In the genomic region with DNA sequence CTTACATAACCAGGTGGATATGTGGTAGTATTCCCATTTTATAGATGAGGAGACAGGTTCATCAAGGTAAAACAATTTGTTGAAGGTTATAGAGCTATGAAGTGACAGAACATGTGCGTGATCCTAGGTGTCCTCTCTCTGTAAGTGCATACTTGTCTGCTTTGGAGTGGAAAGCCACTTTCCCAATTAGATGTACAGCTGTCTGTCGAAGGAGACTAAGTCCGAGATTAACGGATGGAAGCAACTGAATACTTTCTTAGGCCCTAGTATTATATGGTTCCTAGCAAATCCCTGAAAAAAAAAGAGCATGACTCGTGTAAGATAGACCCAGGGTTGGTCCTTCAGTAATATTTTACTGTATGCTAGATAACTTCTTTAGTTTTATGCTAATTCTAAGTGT, we compare ENCODE assay signal across 10 cellular contexts. TPM values are rescaled to one million over a fixed set of nuclear protein-coding genes. Genes with fewer than 3 reads are reported as not detected.
DNase-seq lines count a peak whose midpoint lies in the region; ATAC-seq, FAIRE-seq and TF ChIP-seq lines count a peak whose summit lies in the region.
"Had no signal": no experiment of that assay in that cellular context is flagged by ENCODE, and none has a peak within 500 bp of the region (broad histone marks: within the 10 kb centered on the region; RNA-seq: fewer than 3 reads in every experiment).

No MANE protein-coding gene starts in this region.

- H3K4me3 ChIP-seq in CD4-positive, alpha-beta memory T cell (ENCODE audit: low read length in 2 of 2): no peak overlapping the region
- H3K4me3 ChIP-seq in K562 (no peak overlapping the region), osteoblast (ENCODE audit: insufficient read depth, low read length) (no peak overlapping the region)

- FAIRE-seq in K562 (lab: Jason Lieb, UNC): no peak

- TF ChIP-seq CTCF in K562 (IDR thresholded peaks at IDR 0.05 in 2 of 3, conservative IDR thresholded peaks at IDR 0.05 in 1 of 3; ENCODE audit: insufficient read depth in 2 of 3, low read depth in 1 of 3, low read length in 3 of 3) (no peak), osteoblast (IDR thresholded peaks at IDR 0.05; ENCODE audit: extremely low read depth, low read depth, low read length) (no peak)

- H2AFZ ChIP-seq in K562 (ENCODE audit: low read depth, low read length): no peak overlapping the region
- H2AFZ ChIP-seq in osteoblast (ENCODE audit: low read length): no peak overlapping the region

- H3K9me3 Mint-ChIP-seq in CD4-positive, alpha-beta memory T cell: no peaks in the 10 kb centered on the region

- no peaks in the 10 kb centered on the region for H3K9me3 ChIP-seq in CD4-positive, alpha-beta memory T cell (ENCODE audit: control insufficient read depth in 1 of 2, low read length in 2 of 2)
- no peaks in the 10 kb centered on the region for H3K9me3 ChIP-seq in K562 (replicated peaks; ENCODE audit: control insufficient read depth, insufficient read depth, low read depth, low read length)
- no peaks in the 10 kb centered on the region for H3K9me3 ChIP-seq in osteoblast (ENCODE audit: low read depth, low read length)

- intact Hi-C loops in CD4-positive, alpha-beta memory T cell (cut with micrococcal nuclease): no loop called here
- intact Hi-C loops in K562 (cut with micrococcal nuclease) (no loop called here), posterior cingulate gyrus (cut with DNase I) (no loop called here)

- in situ Hi-C loops in K562 (cut with MboI): no loop called here

- ATAC-seq in K562 (no peak), HG03432 (IDR thresholded peaks at IDR 0.05; ENCODE audit: unreplicated experiment) (no peak), HG02884 (IDR thresholded peaks at IDR 0.05; ENCODE audit: unreplicated experiment) (no peak)

- no peaks in the 10 kb centered on the region for H4K20me1 ChIP-seq in K562 (replicated peaks; ENCODE audit: control insufficient read depth, insufficient read depth, low read length)
- no peaks in the 10 kb centered on the region for H4K20me1 ChIP-seq in osteoblast (ENCODE audit: insufficient read depth, low read length)

- H3K36me3 ChIP-seq in CD4-positive, alpha-beta memory T cell (ENCODE audit: insufficient read depth, low read length): peaks cover 4% of the 10 kb centered on the region
- H3K36me3 ChIP-seq in K562 (ENCODE audit: control insufficient read depth, insufficient read depth, low read length) (peaks cover 26% of the 10 kb centered on the region; the same call in 2 of the 3 replicates), osteoblast (ENCODE audit: insufficient read depth, low read length) (no peaks in the 10 kb centered on the region)

- TF ChIP-seq EP300 in K562 (IDR thresholded peaks at IDR 0.05; ENCODE audit: low read length): no peak

- POLR2A ChIA-PET in CD4-positive, alpha-beta memory T cell (lab: Charles Lee; ENCODE audit: partially characterized antibody): interaction anchor here (1.2 to 19.4 kb wide), 5 partner anchors 11 to 88 kb away, joined by 3 to 546 read pairs (median 80); partner anchors contain the start of gene TMEM131L
- POLR2A ChIA-PET in K562 (lab: Yijun Ruan, JAX): interaction anchor here (0.9 to 1.3 kb wide), 3 partner anchors 7 to 15 kb away, joined by 3 read pairs; no protein-coding TSS in a partner anchor

- peak overlapping the region; percentile 88 for H3K27ac ChIP-seq in CD4-positive, alpha-beta memory T cell (ENCODE audit: low read depth, low read length)
- H3K27ac ChIP-seq in K562 (ENCODE audit: extremely low read depth, low read depth, low read length): no peak overlapping the region
- H3K27ac ChIP-seq in osteoblast (ENCODE audit: low read depth, low read length): peak overlapping the region; percentile 75

- CTCF ChIA-PET in CD4-positive, alpha-beta memory T cell (lab: Charles Lee; ENCODE audit: partially characterized antibody): interaction anchor here (0.9 to 5.5 kb wide), 9 partner anchors 8 to 88 kb away, joined by 3 to 43 read pairs (median 5); partner anchors contain the start of gene TMEM131L
- CTCF ChIA-PET in K562 (lab: Yijun Ruan, JAX; ENCODE audit: low intra/inter-chr PET ratio): no interaction called here

- no peaks in the 10 kb centered on the region for H3K27me3 ChIP-seq in CD4-positive, alpha-beta memory T cell (ENCODE audit: insufficient read depth, low read length)
- no peaks in the 10 kb centered on the region for H3K27me3 ChIP-seq in K562 (ENCODE audit: control insufficient read depth in 2 of 2, insufficient read depth in 2 of 2, low read length in 2 of 2)
- no peaks in the 10 kb centered on the region for H3K27me3 ChIP-seq in osteoblast (ENCODE audit: insufficient read depth, low read length)

- H3K9ac ChIP-seq in K562 (ENCODE audit: insufficient read depth in 1 of 2, low read depth in 2 of 2, low read length in 2 of 2): no peak overlapping the region

- H3K4me1 ChIP-seq in CD4-positive, alpha-beta memory T cell (ENCODE audit: insufficient read depth, low read length): peaks cover 82% of the 10 kb centered on the region
- peaks cover 15 to 19% of the 10 kb centered on the region in 2 experiments; a peak in 4 of 5 replicates for H3K4me1 ChIP-seq in K562 (replicated peaks in 1 of 2; ENCODE audit: control insufficient read depth in 2 of 2, insufficient read depth in 2 of 2, low read length in 2 of 2)
- H3K4me1 ChIP-seq in osteoblast (ENCODE audit: insufficient read depth, low read length): peaks cover 38% of the 10 kb centered on the region

- H3K27me3 Mint-ChIP-seq in CD4-positive, alpha-beta memory T cell: peaks cover 0 to 2% of the 10 kb centered on the region in 2 donors

- TSS peak; percentile 17 for BruUV-seq in K562 (replicated peaks; lab: Mats Ljungman, UMichigan)

- 72% methylated on average over 5 of the region's 5 CpGs for WGBS in K562 (ENCODE audit: insufficient coverage, low coverage, missing lambda C conversion rate)

- no peak for DNase-seq in CD4-positive, alpha-beta memory T cell
- DNase-seq in HT-29 (ENCODE audit: low spot score): peak; percentile 15
- no peak for DNase-seq in K562 (ENCODE audit: extremely low read depth in 1 of 4, low spot score in 3 of 4)
- no peak for DNase-seq in osteoblast (ENCODE audit: insufficient read length, low spot score, missing footprints)
- DNase-seq in posterior cingulate gyrus: no peak
- no peak for DNase-seq in NCI-H526 treated with DMSO at 0.1 percent for 48 hours (lab: John Stamatoyannopoulos, UW)
- DNase-seq: GF-D8, NCI-H1048 had no signal

- H3K4me1 Mint-ChIP-seq in CD4-positive, alpha-beta memory T cell: peaks cover 64 to 84% (median 75%) of the 10 kb centered on the region in 4 donors

- TF ChIP-seq RAD21 in K562 (CRISPR knock-in tag; conservative IDR thresholded peaks at IDR 0.05 in 1 of 2, IDR thresholded peaks at IDR 0.05 in 1 of 2): no peak

- H3K4me3 Mint-ChIP-seq in CD4-positive, alpha-beta memory T cell: peak overlapping the region in 5 of 8 donors; percentile 21 to 92 (median 60)

- H3K36me3 Mint-ChIP-seq in CD4-positive, alpha-beta memory T cell: peaks cover 4 to 55% of the 10 kb centered on the region in 2 donors

- no peak for TF ChIP-seq POLR2A in K562 (conservative IDR thresholded peaks at IDR 0.05)

- H3K9me1 ChIP-seq in K562 (ENCODE audit: control insufficient read depth, insufficient read depth, low read length): no peaks in the 10 kb centered on the region

- H3K79me2 ChIP-seq in K562 (ENCODE audit: control insufficient read depth, insufficient read depth, low read length) (peaks cover 54% of the 10 kb centered on the region), osteoblast (ENCODE audit: insufficient read depth, low read length) (peaks cover under 1% of the 10 kb centered on the region)

- H3K27ac Mint-ChIP-seq in CD4-positive, alpha-beta memory T cell: peak overlapping the region; percentile 86 to 99 (median 96)

- no peak overlapping the region for H3K4me2 ChIP-seq in K562 (ENCODE audit: insufficient read depth, low read length)
- peak overlapping the region; percentile 45 for H3K4me2 ChIP-seq in osteoblast (ENCODE audit: insufficient read depth, low read length)

TF ChIP-seq in K562, 482 proteins besides CTCF, POLR2A, EP300 and RAD21:
- TF ChIP-seq ZNF217 (CRISPR knock-in tag; IDR thresholded peaks at IDR 0.05): no peak

RNA-seq across cellular contexts. Expression of gene TMEM131L, which starts 19.7 kb away (rescaled TPM):
- total RNA-seq in CD4-positive, alpha-beta memory T cell: 10 to 100 TPM; 62.5 to 65.6 TPM
- polyA plus RNA-seq in CD4-positive, alpha-beta memory T cell: 10 to 100 TPM; 20.8 to 43.8 TPM
- 4.6 and 6.3 TPM in 2 replicates for total RNA-seq in HT-29 (2014; rRNA removed; shearing (Covaris generic))
- total RNA-seq in K562 (2011; cell fraction: chromatin; rRNA removed; ENCODE audit: low replicate concordance): 67.0 and 118 TPM in 2 replicates
- total RNA-seq in K562 (2011; cell fraction: nucleolus; rRNA removed): 37.9 and 39.4 TPM in 2 replicates
- 60.0 and 67.7 TPM in 2 replicates for total RNA-seq in K562 (2011; cell fraction: nucleoplasm; rRNA removed)
- 12.9 and 13.2 TPM in 2 replicates for total RNA-seq in K562 (2014; rRNA removed)
- 15.0 and 16.0 TPM in 2 replicates for total RNA-seq in K562 (2014; rRNA removed; fragmentation: Illumina TruSeq; extraction: Trizol)
- 15.6 and 18.8 TPM in 2 replicates for total RNA-seq in K562 (2015; rRNA removed; fragmentation: Illumina TruSeq; extraction: Trizol)
- 18.6 and 20.8 TPM in 2 replicates for total RNA-seq in K562 (2021)
- 9.7 and 10.0 TPM in 2 replicates for polyA plus RNA-seq in K562 (2011; rRNA removed)
- 6.9 and 9.0 TPM in 2 replicates for polyA plus RNA-seq in K562 (2011; cell fraction: cytosol; rRNA removed)
- 23.1 and 24.6 TPM in 2 replicates for polyA plus RNA-seq in K562 (2011; cell fraction: nucleus; rRNA removed)
- polyA plus RNA-seq in K562 (2012): 10.8 and 11.2 TPM in 2 replicates
- 13.1 and 15.4 TPM in 2 replicates for polyA plus RNA-seq in K562 (2014; fragmentation: Illumina TruSeq; extraction: Trizol)
- 1 to 10 TPM; 1.2 to 1.6 TPM for polyA plus RNA-seq in K562 (2014; fragmentation: Nextera tagmentation; extraction: Ambion mirVana)
- 6.9 and 7.5 TPM in 2 replicates for polyA plus RNA-seq in K562 (2014; rRNA removed)
- polyA minus RNA-seq in K562 (2011; rRNA and poly(A)+ RNA removed): 25.0 and 34.9 TPM in 2 replicates
- polyA minus RNA-seq in K562 (2011; cell fraction: cytosol; rRNA and poly(A)+ RNA removed): 11.2 and 18.8 TPM in 2 replicates
- polyA minus RNA-seq in K562 (2011; cell fraction: nucleus; rRNA and poly(A)+ RNA removed): 35.5 and 61.0 TPM in 2 replicates
- total RNA-seq in osteoblast: 8.3 and 9.0 TPM in 2 replicates
